1 cellular context compared by ENCODE assay signal in genomic region chr10:50234486-50234885, GRCh38.
A peak's percentile ranks its signal among the peaks of the same experiment; 100 is the strongest.
TF ChIP-seq lines count a peak whose summit lies in the region.

No MANE protein-coding gene starts in this region.

TF ChIP-seq in HepG2, 621 proteins besides CTCF, POLR2A, EP300 and RAD21 (continued from another document and continues in another):
- TF ChIP-seq, protein P1, sequence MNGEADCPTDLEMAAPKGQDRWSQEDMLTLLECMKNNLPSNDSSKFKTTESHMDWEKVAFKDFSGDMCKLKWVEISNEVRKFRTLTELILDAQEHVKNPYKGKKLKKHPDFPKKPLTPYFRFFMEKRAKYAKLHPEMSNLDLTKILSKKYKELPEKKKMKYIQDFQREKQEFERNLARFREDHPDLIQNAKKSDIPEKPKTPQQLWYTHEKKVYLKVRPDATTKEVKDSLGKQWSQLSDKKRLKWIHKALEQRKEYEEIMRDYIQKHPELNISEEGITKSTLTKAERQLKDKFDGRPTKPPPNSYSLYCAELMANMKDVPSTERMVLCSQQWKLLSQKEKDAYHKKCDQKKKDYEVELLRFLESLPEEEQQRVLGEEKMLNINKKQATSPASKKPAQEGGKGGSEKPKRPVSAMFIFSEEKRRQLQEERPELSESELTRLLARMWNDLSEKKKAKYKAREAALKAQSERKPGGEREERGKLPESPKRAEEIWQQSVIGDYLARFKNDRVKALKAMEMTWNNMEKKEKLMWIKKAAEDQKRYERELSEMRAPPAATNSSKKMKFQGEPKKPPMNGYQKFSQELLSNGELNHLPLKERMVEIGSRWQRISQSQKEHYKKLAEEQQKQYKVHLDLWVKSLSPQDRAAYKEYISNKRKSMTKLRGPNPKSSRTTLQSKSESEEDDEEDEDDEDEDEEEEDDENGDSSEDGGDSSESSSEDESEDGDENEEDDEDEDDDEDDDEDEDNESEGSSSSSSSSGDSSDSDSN (CRISPR knock-in tag; IDR thresholded peaks at IDR 0.05) = no peak
- TF ChIP-seq ZNF766 (CRISPR knock-in tag; IDR thresholded peaks at IDR 0.05; ENCODE audit: borderline replicate concordance) (no peak), ZNF713 (CRISPR knock-in tag; IDR thresholded peaks at IDR 0.05) (no peak), ZNF383 (CRISPR knock-in tag; IDR thresholded peaks at IDR 0.05; ENCODE audit: borderline replicate concordance) (no peak), TOE1 (CRISPR knock-in tag; IDR thresholded peaks at IDR 0.05) (no peak), ATM (IDR thresholded peaks at IDR 0.05; ENCODE audit: borderline replicate concordance) (no peak), PRMT3 (CRISPR knock-in tag; IDR thresholded peaks at IDR 0.05; ENCODE audit: borderline replicate concordance, low read depth) (no peak), ZHX2 (IDR thresholded peaks at IDR 0.05; ENCODE audit: low read depth) (no peak), ZHX2 (CRISPR knock-in tag; IDR thresholded peaks at IDR 0.05; ENCODE audit: borderline replicate concordance) (no peak), PHF8 (CRISPR knock-in tag; IDR thresholded peaks at IDR 0.05) (no peak), DNMT1 (CRISPR knock-in tag; IDR thresholded peaks at IDR 0.05) (no peak), ZKSCAN8 (CRISPR knock-in tag; IDR thresholded peaks at IDR 0.05; ENCODE audit: borderline replicate concordance) (0 out of 2 replicates have a peak, but pooled peaks have one; percentile 44), ZNF709 (CRISPR knock-in tag; IDR thresholded peaks at IDR 0.05) (no peak), THAP11 (CRISPR knock-in tag; IDR thresholded peaks at IDR 0.05) (peak; percentile 41), ZBTB37 (CRISPR knock-in tag; IDR thresholded peaks at IDR 0.05) (no peak), ELF1 (CRISPR knock-in tag; IDR thresholded peaks at IDR 0.05) (peak; percentile 78), MBNL3 (CRISPR knock-in tag; conservative IDR thresholded peaks at IDR 0.05) (no peak), ZNF570 (CRISPR knock-in tag; IDR thresholded peaks at IDR 0.05; ENCODE audit: borderline replicate concordance) (no peak), GLMP (CRISPR knock-in tag; IDR thresholded peaks at IDR 0.05; ENCODE audit: borderline replicate concordance) (no peak), ZNF607 (CRISPR knock-in tag; IDR thresholded peaks at IDR 0.05; ENCODE audit: borderline replicate concordance) (no peak), GTF2F1 (IDR thresholded peaks at IDR 0.05; ENCODE audit: low read length) (no peak), ZBTB10 (CRISPR knock-in tag; IDR thresholded peaks at IDR 0.05; ENCODE audit: borderline replicate concordance) (no peak), ZNF101 (CRISPR knock-in tag; IDR thresholded peaks at IDR 0.05; ENCODE audit: borderline replicate concordance, low read depth) (no peak), MYPOP (CRISPR knock-in tag; IDR thresholded peaks at IDR 0.05) (no peak), ZNF547 (CRISPR knock-in tag; IDR thresholded peaks at IDR 0.05) (no peak), HOXA7 (CRISPR knock-in tag; IDR thresholded peaks at IDR 0.05) (no peak), GABPA (IDR thresholded peaks at IDR 0.05; ENCODE audit: low read depth, low read length) (no peak), GABPA (CRISPR knock-in tag; IDR thresholded peaks at IDR 0.05; ENCODE audit: low read depth) (peak; percentile 27; the same call in 1 of the 2 replicates), ZSCAN30 (CRISPR knock-in tag; IDR thresholded peaks at IDR 0.05) (no peak), SATB2 (CRISPR knock-in tag; IDR thresholded peaks at IDR 0.05) (no peak), ZFYVE20 (CRISPR knock-in tag; IDR thresholded peaks at IDR 0.05; ENCODE audit: borderline replicate concordance, low read depth) (no peak), ATF7-NPFF (CRISPR knock-in tag; IDR thresholded peaks at IDR 0.05; ENCODE audit: low read depth) (peak; percentile 56; the same call in 1 of the 2 replicates), MATR3 (CRISPR knock-in tag; IDR thresholded peaks at IDR 0.05) (no peak), NFYB (CRISPR knock-in tag; IDR thresholded peaks at IDR 0.05) (no peak), GPBP1L1 (CRISPR knock-in tag; IDR thresholded peaks at IDR 0.05) (no peak), RAD51 (IDR thresholded peaks at IDR 0.05; ENCODE audit: borderline replicate concordance) (no peak), MIXL1 (CRISPR knock-in tag; IDR thresholded peaks at IDR 0.05) (peak; percentile 97), GPN1 (CRISPR knock-in tag; IDR thresholded peaks at IDR 0.05; ENCODE audit: borderline replicate concordance) (no peak), DMAP1 (CRISPR knock-in tag; IDR thresholded peaks at IDR 0.05) (peak; percentile 70)
- TF ChIP-seq, protein P2, sequence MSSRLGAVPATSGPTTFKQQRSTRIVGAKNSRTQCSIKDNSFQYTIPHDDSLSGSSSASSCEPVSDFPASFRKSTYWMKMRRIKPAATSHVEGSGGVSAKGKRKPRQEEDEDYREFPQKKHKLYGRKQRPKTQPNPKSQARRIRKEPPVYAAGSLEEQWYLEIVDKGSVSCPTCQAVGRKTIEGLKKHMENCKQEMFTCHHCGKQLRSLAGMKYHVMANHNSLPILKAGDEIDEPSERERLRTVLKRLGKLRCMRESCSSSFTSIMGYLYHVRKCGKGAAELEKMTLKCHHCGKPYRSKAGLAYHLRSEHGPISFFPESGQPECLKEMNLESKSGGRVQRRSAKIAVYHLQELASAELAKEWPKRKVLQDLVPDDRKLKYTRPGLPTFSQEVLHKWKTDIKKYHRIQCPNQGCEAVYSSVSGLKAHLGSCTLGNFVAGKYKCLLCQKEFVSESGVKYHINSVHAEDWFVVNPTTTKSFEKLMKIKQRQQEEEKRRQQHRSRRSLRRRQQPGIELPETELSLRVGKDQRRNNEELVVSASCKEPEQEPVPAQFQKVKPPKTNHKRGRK (CRISPR knock-in tag; IDR thresholded peaks at IDR 0.05) = no peak
- TF ChIP-seq, protein P3, sequence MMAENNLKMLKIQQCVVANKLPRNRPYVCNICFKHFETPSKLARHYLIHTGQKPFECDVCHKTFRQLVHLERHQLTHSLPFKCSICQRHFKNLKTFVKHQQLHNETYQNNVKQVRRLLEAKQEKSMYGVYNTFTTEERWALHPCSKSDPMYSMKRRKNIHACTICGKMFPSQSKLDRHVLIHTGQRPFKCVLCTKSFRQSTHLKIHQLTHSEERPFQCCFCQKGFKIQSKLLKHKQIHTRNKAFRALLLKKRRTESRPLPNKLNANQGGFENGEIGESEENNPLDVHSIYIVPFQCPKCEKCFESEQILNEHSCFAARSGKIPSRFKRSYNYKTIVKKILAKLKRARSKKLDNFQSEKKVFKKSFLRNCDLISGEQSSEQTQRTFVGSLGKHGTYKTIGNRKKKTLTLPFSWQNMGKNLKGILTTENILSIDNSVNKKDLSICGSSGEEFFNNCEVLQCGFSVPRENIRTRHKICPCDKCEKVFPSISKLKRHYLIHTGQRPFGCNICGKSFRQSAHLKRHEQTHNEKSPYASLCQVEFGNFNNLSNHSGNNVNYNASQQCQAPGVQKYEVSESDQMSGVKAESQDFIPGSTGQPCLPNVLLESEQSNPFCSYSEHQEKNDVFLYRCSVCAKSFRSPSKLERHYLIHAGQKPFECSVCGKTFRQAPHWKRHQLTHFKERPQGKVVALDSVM (CRISPR knock-in tag; IDR thresholded peaks at IDR 0.05) = no peak
- TF ChIP-seq, protein P4, sequence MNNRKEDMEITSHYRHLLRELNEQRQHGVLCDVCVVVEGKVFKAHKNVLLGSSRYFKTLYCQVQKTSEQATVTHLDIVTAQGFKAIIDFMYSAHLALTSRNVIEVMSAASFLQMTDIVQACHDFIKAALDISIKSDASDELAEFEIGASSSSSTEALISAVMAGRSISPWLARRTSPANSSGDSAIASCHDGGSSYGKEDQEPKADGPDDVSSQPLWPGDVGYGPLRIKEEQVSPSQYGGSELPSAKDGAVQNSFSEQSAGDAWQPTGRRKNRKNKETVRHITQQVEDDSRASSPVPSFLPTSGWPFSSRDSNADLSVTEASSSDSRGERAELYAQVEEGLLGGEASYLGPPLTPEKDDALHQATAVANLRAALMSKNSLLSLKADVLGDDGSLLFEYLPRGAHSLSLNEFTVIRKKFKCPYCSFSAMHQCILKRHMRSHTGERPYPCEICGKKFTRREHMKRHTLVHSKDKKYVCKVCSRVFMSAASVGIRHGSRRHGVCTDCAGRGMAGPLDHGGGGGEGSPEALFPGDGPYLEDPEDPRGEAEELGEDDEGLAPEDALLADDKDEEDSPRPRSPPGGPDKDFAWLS (CRISPR knock-in tag; IDR thresholded peaks at IDR 0.05; ENCODE audit: borderline replicate concordance) = no peak
